In genomic region chr11:13073119-13073981, GRCh38 we compare ENCODE assay signal across 14 cellular contexts.
DNase-seq lines count a peak whose midpoint lies in the region; TF ChIP-seq lines count a peak whose summit lies in the region.
"Had no signal": no experiment of that assay in that cellular context is flagged by ENCODE, and none has a peak within 500 bp of the region (broad histone marks: within the 10 kb centered on the region; RNA-seq: fewer than 3 reads in every experiment).

No MANE protein-coding gene starts in this region.

- H3K36me3 ChIP-seq in brain microvascular endothelial cell (replicated peaks), result no peaks in the 10 kb centered on the region
- H3K36me3 ChIP-seq: gastrocnemius medialis, HAP-1, neutrophil had no signal

- intact Hi-C loops in dorsolateral prefrontal cortex (cut with DNase I), result no loop called here

- no peak overlapping the region for H3K27ac ChIP-seq in brain microvascular endothelial cell
- H3K27ac ChIP-seq in dorsolateral prefrontal cortex, result no peak overlapping the region
- no peak overlapping the region for H3K27ac ChIP-seq in substantia nigra (ENCODE audit: low read depth, low read length, poor library complexity, severe bottlenecking)
- H3K27ac ChIP-seq: gastrocnemius medialis, neutrophil, VCaP had no signal

- TF ChIP-seq CTCF in brain microvascular endothelial cell (IDR thresholded peaks at IDR 0.05; ENCODE audit: low read depth, low read length, missing control alignments) (no peak), dorsolateral prefrontal cortex (IDR thresholded peaks at IDR 0.05 in 54 of 56, conservative IDR thresholded peaks at IDR 0.05 in 2 of 56; ENCODE audit: low read depth in 1 of 56, partially characterized antibody in 56 of 56) (no peak)

- H3K27me3 ChIP-seq in brain microvascular endothelial cell (replicated peaks) (peaks cover 7% of the 10 kb centered on the region), dorsolateral prefrontal cortex (peaks cover 0 to 22% (median 5%) of the 10 kb centered on the region in 45 donors)
- H3K27me3 ChIP-seq: gastrocnemius medialis had no signal

- peak; percentile 49 for DNase-seq in AG20443 (ENCODE audit: low spot score)
- peak; percentile 81 for DNase-seq in HS-27A (ENCODE audit: low read depth)
- DNase-seq in brain microvascular endothelial cell, result peak; percentile 73
- DNase-seq in lung microvascular endothelial cell (ENCODE audit: low read depth in 2 of 2), result peak; percentile 74 to 98
- DNase-seq in dorsolateral prefrontal cortex, result no peak
- DNase-seq in substantia nigra (lab: John Stamatoyannopoulos, UW), result no peak
- DNase-seq in MV-4-11 (lab: John Stamatoyannopoulos, UW), result no peak
- DNase-seq in middle frontal gyrus (ENCODE audit: extremely low spot score, low spot score), result no peak
- DNase-seq: activated T-cell treated with anti-CD3 and anti-CD28 coated beads, Interleukin-2, amount 50 U/mL, for 48 hours; gastrocnemius medialis; left colon had no signal

- H3K4me3 ChIP-seq in brain microvascular endothelial cell (ENCODE audit: low read depth, low read length) (no peak overlapping the region), dorsolateral prefrontal cortex (no peak overlapping the region)
- H3K4me3 ChIP-seq: gastrocnemius medialis, HAP-1 had no signal

- in situ Hi-C loops in brain microvascular endothelial cell (cut with HindIII; ENCODE audit: low pct_ligation_motif_present, low sequenced_read_pairs), result no loop called here

Comparison
In these comparisons a context has a peak if more than half of its experiments do, and no peak if none do; other contexts are left out.
1. DNase-seq: peak in AG20443 (single experiment), HS-27A (single experiment), brain microvascular endothelial cell (single experiment) and lung microvascular endothelial cell (2 of 2); none in dorsolateral prefrontal cortex (0 of 10), substantia nigra (0 of 49), MV-4-11 (single experiment) and middle frontal gyrus (single experiment).